Comparison of ENCODE assay signal across 8 cellular contexts in the genomic region with DNA sequence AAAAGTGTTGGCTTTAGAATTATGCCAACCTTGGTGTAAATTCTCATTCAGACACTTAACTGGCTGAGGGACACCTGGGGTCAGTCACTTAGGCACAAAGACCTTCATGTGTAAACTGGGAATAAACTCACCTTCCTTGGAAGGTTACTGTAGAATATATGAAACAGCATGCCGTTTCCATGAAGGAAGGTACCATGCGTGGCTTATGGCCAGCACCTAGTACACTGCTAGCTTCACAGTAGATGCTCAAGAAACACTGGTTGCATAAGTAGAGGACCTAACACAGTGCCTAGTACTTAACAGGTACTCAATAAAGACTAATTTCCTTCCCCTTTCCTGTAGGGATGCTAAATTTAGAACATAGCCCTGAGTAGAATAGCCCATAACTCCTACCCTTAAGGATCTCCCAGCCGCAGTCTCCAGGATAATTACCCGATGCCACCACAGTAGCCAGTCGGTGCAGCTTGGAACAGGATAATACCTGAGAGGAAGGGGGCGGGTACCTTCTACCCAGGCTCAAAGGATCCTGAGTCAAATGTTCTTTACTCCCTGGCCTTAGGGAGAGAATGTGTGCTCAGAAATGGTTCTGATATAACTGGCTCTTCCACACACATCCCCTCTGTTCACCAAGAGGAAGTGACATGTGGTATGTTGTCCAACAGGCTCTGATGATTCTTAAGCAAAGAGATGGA. TPM values are rescaled to one million over a fixed set of nuclear protein-coding genes. Genes with fewer than 3 reads are reported as not detected.
DNase-seq lines count a peak whose midpoint lies in the region; ATAC-seq, FAIRE-seq and TF ChIP-seq lines count a peak whose summit lies in the region.

No MANE protein-coding gene starts in this region.

- peaks cover 93% of the 10 kb centered on the region for H3K79me2 ChIP-seq in K562 (ENCODE audit: control insufficient read depth, insufficient read depth, low read length)

- H3K27me3 Mint-ChIP-seq in mesothelial cell of epicardium (ENCODE audit: low read depth) = no peaks in the 10 kb centered on the region

- TF ChIP-seq POLR2A in A549 (IDR thresholded peaks at IDR 0.05; ENCODE audit: low read length) (no peak), K562 (conservative IDR thresholded peaks at IDR 0.05) (no peak)

- TF ChIP-seq EP300 in A549 (IDR thresholded peaks at IDR 0.05) (no peak), K562 (IDR thresholded peaks at IDR 0.05; ENCODE audit: low read length) (no peak)

- H3K9ac ChIP-seq in HUES64 (ENCODE audit: low read depth, low read length) (no peak overlapping the region; the same call in 1 of the 2 replicates), K562 (ENCODE audit: insufficient read depth in 1 of 2, low read depth in 2 of 2, low read length in 2 of 2) (peak overlapping the region; percentile 12 to 92; a peak in 3 of 4 replicates)

- FAIRE-seq in A549 (lab: Jason Lieb, UNC) (no peak), K562 (lab: Jason Lieb, UNC) (no peak)

- peaks cover 40% of the 10 kb centered on the region for H3K36me3 ChIP-seq in HUES64 (ENCODE audit: insufficient read depth, low read length)
- peaks cover 74% of the 10 kb centered on the region for H3K36me3 ChIP-seq in K562 (ENCODE audit: control insufficient read depth, insufficient read depth, low read length)

- peaks cover 10% of the 10 kb centered on the region for H4K20me1 ChIP-seq in K562 (replicated peaks; ENCODE audit: control insufficient read depth, insufficient read depth, low read length)

- H2AFZ ChIP-seq in K562 (ENCODE audit: low read depth, low read length) = no peak overlapping the region

- H3K4me3 ChIP-seq in A549 (peak overlapping the region; percentile 68), HUES64 (ENCODE audit: low read length) (peak overlapping the region; percentile 78), K562 (peak overlapping the region; percentile 88)

- H3K9me3 Mint-ChIP-seq in mesothelial cell of epicardium = no peaks in the 10 kb centered on the region

- TF ChIP-seq RAD21 in A549 (conservative IDR thresholded peaks at IDR 0.05 in 1 of 2, IDR thresholded peaks at IDR 0.05 in 1 of 2) (no peak), K562 (CRISPR knock-in tag; conservative IDR thresholded peaks at IDR 0.05 in 1 of 2, IDR thresholded peaks at IDR 0.05 in 1 of 2) (no peak)

- POLR2A ChIA-PET in A549 (lab: Yijun Ruan, JAX) (interaction anchor here (0.7 to 5.5 kb wide), 6 partner anchors 11 to 57 kb away, joined by 3 to 90 read pairs (median 10); no protein-coding TSS in a partner anchor), K562 (lab: Yijun Ruan, JAX) (interaction anchor here (0.8 to 2.7 kb wide), 3 partner anchors 25 to 42 kb away, joined by 3 to 21 read pairs (median 5); no protein-coding TSS in a partner anchor)

- CTCF ChIA-PET in A549 (lab: Yijun Ruan, JAX) = interaction anchor here (1.3 to 14.7 kb wide), 7 partner anchors 9 to 107 kb away, joined by 3 to 489 read pairs (median 18); no protein-coding TSS in a partner anchor
- CTCF ChIA-PET in K562 (lab: Yijun Ruan, JAX; ENCODE audit: low intra/inter-chr PET ratio) = no interaction called here

- no peaks in the 10 kb centered on the region for H3K9me3 ChIP-seq in A549
- H3K9me3 ChIP-seq in HUES64 (ENCODE audit: insufficient read depth, low read depth, low read length) = no peaks in the 10 kb centered on the region
- H3K9me3 ChIP-seq in K562 (replicated peaks; ENCODE audit: control insufficient read depth, insufficient read depth, low read depth, low read length) = no peaks in the 10 kb centered on the region

- intact Hi-C loops in K562 (cut with micrococcal nuclease) = no loop called here

- H3K4me2 ChIP-seq in A549 (peak overlapping the region; percentile 80), K562 (ENCODE audit: insufficient read depth, low read length) (peak overlapping the region; percentile 95)

- WGBS in A549 (ENCODE audit: missing lambda C conversion rate) = 24% methylated on average over 6 of the region's 6 CpGs
- WGBS in HUES64 = 84% methylated on average over 6 of the region's 6 CpGs
- WGBS in K562 (ENCODE audit: insufficient coverage, low coverage, missing lambda C conversion rate) = 7% methylated on average over 6 of the region's 6 CpGs

- DNase-seq in A549 (ENCODE audit: low read depth in 1 of 2, low spot score in 1 of 2) (no peak), K562 (ENCODE audit: extremely low read depth in 1 of 4, low spot score in 3 of 4) (peak in 1 of 4 experiments; percentile 28), mesothelial cell of epicardium (ENCODE audit: low spot score in 2 of 2, unreplicated experiment in 2 of 2) (no peak), dermis blood vessel endothelial cell (no peak), NCI-H187 treated with DMSO at 0.1 percent for 48 hours (lab: John Stamatoyannopoulos, UW) (no peak)

- H3K27ac Mint-ChIP-seq in mesothelial cell of epicardium = peak overlapping the region; percentile 98

- H3K4me3 Mint-ChIP-seq in mesothelial cell of epicardium = peak overlapping the region; percentile 82

- ATAC-seq in A549 (no peak), K562 (no peak), GM19395 (IDR thresholded peaks at IDR 0.05; ENCODE audit: unreplicated experiment) (no peak), HG02840 (IDR thresholded peaks at IDR 0.05; ENCODE audit: low FRiP score, unreplicated experiment) (no peak)

- BruUV-seq in K562 (replicated peaks; lab: Mats Ljungman, UMichigan) = no TSS peak

- no peak for TF ChIP-seq CTCF in A549 (IDR thresholded peaks at IDR 0.05)
- TF ChIP-seq CTCF in K562 (IDR thresholded peaks at IDR 0.05 in 2 of 3, conservative IDR thresholded peaks at IDR 0.05 in 1 of 3; ENCODE audit: insufficient read depth in 2 of 3, low read depth in 1 of 3, low read length in 3 of 3) = no peak
- no peak for TF ChIP-seq CTCF in mesothelial cell of epicardium (IDR thresholded peaks at IDR 0.05; ENCODE audit: unreplicated experiment)

- no peaks in the 10 kb centered on the region for H3K27me3 ChIP-seq in HUES64 (ENCODE audit: insufficient read depth, low read length)
- H3K27me3 ChIP-seq in K562 (ENCODE audit: control insufficient read depth in 2 of 2, insufficient read depth in 2 of 2, low read length in 2 of 2) = no peaks in the 10 kb centered on the region

- H3K27ac ChIP-seq in A549 = peak overlapping the region; percentile 95 to 96
- H3K27ac ChIP-seq in HUES64 (ENCODE audit: low read depth, low read length) = peak overlapping the region; percentile 82; the same call in 1 of the 2 replicates
- H3K27ac ChIP-seq in K562 (ENCODE audit: extremely low read depth, low read depth, low read length) = peak overlapping the region; percentile 1; the same call in 2 of the 3 replicates

- H3K36me3 Mint-ChIP-seq in mesothelial cell of epicardium = peaks cover 28% of the 10 kb centered on the region

- in situ Hi-C loops in K562 (cut with MboI) = no loop called here

- no peaks in the 10 kb centered on the region for H3K9me1 ChIP-seq in K562 (ENCODE audit: control insufficient read depth, insufficient read depth, low read length)

- H3K4me1 ChIP-seq in A549 = peaks cover 54% of the 10 kb centered on the region
- H3K4me1 ChIP-seq in HUES64 (ENCODE audit: insufficient read depth, low read length) = peaks cover 57% of the 10 kb centered on the region
- peaks cover 31 to 35% of the 10 kb centered on the region in 2 experiments; a peak in 4 of 5 replicates for H3K4me1 ChIP-seq in K562 (replicated peaks in 1 of 2; ENCODE audit: control insufficient read depth in 2 of 2, insufficient read depth in 2 of 2, low read length in 2 of 2)

- H3K4me1 Mint-ChIP-seq in mesothelial cell of epicardium = peaks cover 76% of the 10 kb centered on the region

RNA-seq across cellular contexts. Expression of a gene that starts 3.6 kb away (rescaled TPM):
- polyA plus RNA-seq in A549 (2011; rRNA removed) (159 and 178 TPM in 2 replicates), A549 (2017; fragmentation: RNase III; extraction: RNeasy Plus Mini Kit Qiagen cat#74134 plus additional on column Dnase treatment) (143 to 157 TPM (median 154 TPM) in 3 replicates), K562 (2011; rRNA removed) (120 and 121 TPM in 2 replicates), K562 (2014; fragmentation: Illumina TruSeq; extraction: Trizol) (182 and 187 TPM in 2 replicates), K562 (2014; fragmentation: Nextera tagmentation; extraction: Ambion mirVana) (10 to 100 TPM in 1 of 2 experiments, 1 to 10 TPM in 1; 3.3 to 17.9 TPM), K562 (2014; rRNA removed) (140 and 156 TPM in 2 replicates)
- polyA plus RNA-seq in A549 (2012; cell fraction: cytosol; rRNA removed) = 100 and 118 TPM in 2 replicates
- polyA plus RNA-seq in A549 (2012; cell fraction: nucleus; rRNA removed) = 93.5 and 108 TPM in 2 replicates
- polyA minus RNA-seq in A549 (2011; rRNA and poly(A)+ RNA removed) = 116 and 122 TPM in 2 replicates
- 48.8 TPM for polyA plus RNA-seq in HUES64 (2013, experiment 1 of 2)
- 44.5 TPM for polyA plus RNA-seq in HUES64 (2013, experiment 2 of 2)
- 162 and 267 TPM in 2 replicates for total RNA-seq in K562 (2011; cell fraction: chromatin; rRNA removed; ENCODE audit: low replicate concordance)
- total RNA-seq in K562 (2011; cell fraction: nucleolus; rRNA removed) = 145 and 154 TPM in 2 replicates
- total RNA-seq in K562 (2011; cell fraction: nucleoplasm; rRNA removed) = 113 and 150 TPM in 2 replicates
- total RNA-seq in K562 (2014; rRNA removed) (137 and 179 TPM in 2 replicates), K562 (2014; rRNA removed; fragmentation: Illumina TruSeq; extraction: Trizol) (72.0 and 81.3 TPM in 2 replicates), K562 (2015; rRNA removed; fragmentation: Illumina TruSeq; extraction: Trizol) (88.7 and 89.1 TPM in 2 replicates), K562 (2021) (150 and 157 TPM in 2 replicates), mesothelial cell of epicardium (63.2 to 66.6 TPM (median 64.8 TPM) in 3 replicates), dermis blood vessel endothelial cell (46.1 and 62.9 TPM in 2 replicates)
- 113 and 145 TPM in 2 replicates for polyA plus RNA-seq in K562 (2011; cell fraction: cytosol; rRNA removed)
- polyA plus RNA-seq in K562 (2011; cell fraction: nucleus; rRNA removed) = 70.0 and 81.2 TPM in 2 replicates
- 134 and 224 TPM in 2 replicates for polyA plus RNA-seq in K562 (2012)
- polyA minus RNA-seq in K562 (2011; rRNA and poly(A)+ RNA removed) = 87.8 and 101 TPM in 2 replicates
- polyA minus RNA-seq in K562 (2011; cell fraction: cytosol; rRNA and poly(A)+ RNA removed) = 56.3 and 61.7 TPM in 2 replicates
- polyA minus RNA-seq in K562 (2011; cell fraction: nucleus; rRNA and poly(A)+ RNA removed) = 74.2 and 92.5 TPM in 2 replicates

RNA-seq across cellular contexts. Expression of a gene that starts 20.0 kb away (rescaled TPM):
- polyA plus RNA-seq in A549 (2011; rRNA removed) (79.4 and 92.9 TPM in 2 replicates), A549 (2017; fragmentation: RNase III; extraction: RNeasy Plus Mini Kit Qiagen cat#74134 plus additional on column Dnase treatment) (84.9 to 106 TPM (median 92.9 TPM) in 3 replicates), K562 (2011; rRNA removed) (89.7 and 108 TPM in 2 replicates), K562 (2014; fragmentation: Illumina TruSeq; extraction: Trizol) (212 and 241 TPM in 2 replicates), K562 (2014; fragmentation: Nextera tagmentation; extraction: Ambion mirVana) (10 to 100 TPM; 48.0 to 57.8 TPM), K562 (2014; rRNA removed) (101 and 112 TPM in 2 replicates)
- polyA plus RNA-seq in A549 (2012; cell fraction: cytosol; rRNA removed) = 33.0 and 33.5 TPM in 2 replicates
- 30.7 and 46.3 TPM in 2 replicates for polyA plus RNA-seq in A549 (2012; cell fraction: nucleus; rRNA removed)
- 39.4 and 42.7 TPM in 2 replicates for polyA minus RNA-seq in A549 (2011; rRNA and poly(A)+ RNA removed)
- 86.2 TPM for polyA plus RNA-seq in HUES64 (2013, experiment 1 of 2)
- polyA plus RNA-seq in HUES64 (2013, experiment 2 of 2) = 101 TPM
- total RNA-seq in K562 (2011; cell fraction: chromatin; rRNA removed; ENCODE audit: low replicate concordance) = 34.1 and 68.4 TPM in 2 replicates
- total RNA-seq in K562 (2011; cell fraction: nucleolus; rRNA removed) = 33.2 and 33.7 TPM in 2 replicates
- total RNA-seq in K562 (2011; cell fraction: nucleoplasm; rRNA removed) = 50.5 and 54.4 TPM in 2 replicates
- total RNA-seq in K562 (2014; rRNA removed) (143 and 153 TPM in 2 replicates), K562 (2014; rRNA removed; fragmentation: Illumina TruSeq; extraction: Trizol) (133 and 153 TPM in 2 replicates), K562 (2015; rRNA removed; fragmentation: Illumina TruSeq; extraction: Trizol) (134 TPM in 2 replicates), K562 (2021) (144 and 171 TPM in 2 replicates), mesothelial cell of epicardium (36.6 to 39.0 TPM (median 37.5 TPM) in 3 replicates), dermis blood vessel endothelial cell (16.5 and 81.7 TPM in 2 replicates)
- polyA plus RNA-seq in K562 (2011; cell fraction: cytosol; rRNA removed) = 32.9 and 56.0 TPM in 2 replicates
- 157 and 160 TPM in 2 replicates for polyA plus RNA-seq in K562 (2011; cell fraction: nucleus; rRNA removed)
- 117 and 130 TPM in 2 replicates for polyA plus RNA-seq in K562 (2012)
- polyA minus RNA-seq in K562 (2011; rRNA and poly(A)+ RNA removed) = 140 and 157 TPM in 2 replicates
- 54.2 and 70.1 TPM in 2 replicates for polyA minus RNA-seq in K562 (2011; cell fraction: cytosol; rRNA and poly(A)+ RNA removed)
- polyA minus RNA-seq in K562 (2011; cell fraction: nucleus; rRNA and poly(A)+ RNA removed) = 47.8 and 109 TPM in 2 replicates

Comparison
In these comparisons a context has a peak if more than half of its experiments do, and no peak if none do; other contexts are left out.
1. H3K27ac ChIP-seq: peak in every context shown above with its lines; median percentile 96 in A549; 82 in HUES64; 1 in K562.